9 cellular contexts compared by ENCODE assay signal in the genomic region with DNA sequence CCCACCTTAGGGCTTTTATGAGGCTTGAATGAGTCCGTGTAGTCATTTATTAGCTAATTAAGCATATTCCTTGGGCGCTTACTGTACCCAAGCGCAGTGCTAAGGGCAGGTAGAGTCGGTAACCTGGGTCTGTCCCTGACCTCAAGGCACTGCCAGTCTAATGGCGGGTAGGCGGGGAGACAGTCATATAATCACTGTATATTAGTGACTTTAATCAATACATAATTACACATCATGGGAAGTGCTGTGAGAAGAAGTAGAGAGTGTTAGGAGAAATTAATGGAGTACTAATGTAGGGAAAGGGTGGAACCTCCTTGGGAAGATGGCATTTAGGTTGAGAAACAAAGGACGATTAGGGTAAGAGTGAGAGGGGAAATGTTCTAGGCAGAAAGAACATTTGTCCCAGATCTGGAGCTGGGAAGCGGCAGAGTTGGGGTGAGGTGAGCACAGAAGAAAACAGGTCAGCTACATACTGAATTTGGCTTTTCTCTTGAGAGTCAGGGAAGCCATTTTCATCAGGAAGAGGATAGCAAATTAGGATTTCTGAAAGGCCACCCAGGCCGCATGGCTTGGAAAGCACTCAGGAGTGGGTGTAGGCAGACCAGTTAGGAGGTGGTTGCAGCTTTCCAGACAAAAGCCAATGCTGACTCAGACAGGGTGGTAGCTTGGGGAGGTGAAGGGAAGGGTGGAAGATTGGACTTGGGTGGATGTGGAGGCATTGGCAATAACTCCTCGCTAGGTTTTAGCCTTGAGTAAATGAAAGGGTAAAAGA. TPM values are rescaled to one million over a fixed set of nuclear protein-coding genes. Genes with fewer than 3 reads are reported as not detected.
DNase-seq lines count a peak whose midpoint lies in the region; ATAC-seq lines count a peak whose summit lies in the region.
"Had no signal": no experiment of that assay in that cellular context is flagged by ENCODE, and none has a peak within 500 bp of the region (broad histone marks: within the 10 kb centered on the region; RNA-seq: fewer than 3 reads in every experiment).

No MANE protein-coding gene starts in this region.

- CTCF ChIA-PET in activated CD8-positive, alpha-beta memory T cell treated with anti-CD3 and anti-CD28 coated beads, Interleukin-2, amount 10 ng/mL, durations not matched to agents 7 days and 5 days (lab: Charles Lee), result interaction anchor here (0.7 to 2.2 kb wide), 6 partner anchors 240 to 350 kb away, joined by 3 to 5 read pairs (median 4); a partner anchor contains a TSS

- H3K27me3 ChIP-seq in iPS-20b (ENCODE audit: insufficient read depth, low read length) (no peaks in the 10 kb centered on the region), stomach smooth muscle (ENCODE audit: control insufficient read depth in 1 of 2, insufficient read depth in 2 of 2, low read length in 2 of 2) (no peaks in the 10 kb centered on the region)

- peak overlapping the region; percentile 47 for H3K27ac Mint-ChIP-seq in T-helper 1 cell treated with Interleukin-12 subunit alpha and Interleukin-12 subunit beta and Interleukin-4 antibody, amounts not matched to agents 30 μg/mL and 1 μg/mL, for 36 hours
- peak overlapping the region; percentile 95 for H3K27ac Mint-ChIP-seq in activated CD8-positive, alpha-beta memory T cell treated with anti-CD3 and anti-CD28 coated beads, Interleukin-2, amount 10 ng/mL, durations not matched to agents 7 days and 5 days

- DNase-seq in T-helper 1 cell (no peak), NCI-H446 (lab: John Stamatoyannopoulos, UW) (no peak), RPMI8226 (no peak)
- peak; percentile 29 for DNase-seq in activated CD8-positive, alpha-beta memory T cell treated with anti-CD3 and anti-CD28 coated beads, Interleukin-2, amount 10 ng/mL, durations not matched to agents 7 days and 5 days

- H3K4me1 ChIP-seq in iPS-20b (ENCODE audit: insufficient read depth, low read length) (peaks cover 26% of the 10 kb centered on the region), stomach smooth muscle (ENCODE audit: control insufficient read depth, insufficient read depth, low read length) (peaks cover 39% of the 10 kb centered on the region)

- no peaks in the 10 kb centered on the region for H3K36me3 Mint-ChIP-seq in T-helper 1 cell treated with Interleukin-12 subunit alpha and Interleukin-12 subunit beta and Interleukin-4 antibody, amounts not matched to agents 30 μg/mL and 1 μg/mL, for 36 hours (ENCODE audit: low read depth)
- H3K36me3 Mint-ChIP-seq in activated CD8-positive, alpha-beta memory T cell treated with anti-CD3 and anti-CD28 coated beads, Interleukin-2, amount 10 ng/mL, durations not matched to agents 7 days and 5 days, result no peaks in the 10 kb centered on the region

- H3K27me3 Mint-ChIP-seq in T-helper 1 cell treated with Interleukin-12 subunit alpha and Interleukin-12 subunit beta and Interleukin-4 antibody, amounts not matched to agents 30 μg/mL and 1 μg/mL, for 36 hours (ENCODE audit: low read depth), result peaks cover 4% of the 10 kb centered on the region
- H3K27me3 Mint-ChIP-seq in activated CD8-positive, alpha-beta memory T cell treated with anti-CD3 and anti-CD28 coated beads, Interleukin-2, amount 10 ng/mL, durations not matched to agents 7 days and 5 days, result no peaks in the 10 kb centered on the region

- H3K4me3 ChIP-seq in iPS-20b (ENCODE audit: low read length), result peak overlapping the region; percentile 98
- peak overlapping the region; percentile 79 to 98 for H3K4me3 ChIP-seq in stomach smooth muscle (ENCODE audit: low read length in 2 of 2)

- H3K4me1 Mint-ChIP-seq in T-helper 1 cell treated with Interleukin-12 subunit alpha and Interleukin-12 subunit beta and Interleukin-4 antibody, amounts not matched to agents 30 μg/mL and 1 μg/mL, for 36 hours (ENCODE audit: low read depth), result peaks cover 34% of the 10 kb centered on the region
- peaks cover 40% of the 10 kb centered on the region for H3K4me1 Mint-ChIP-seq in activated CD8-positive, alpha-beta memory T cell treated with anti-CD3 and anti-CD28 coated beads, Interleukin-2, amount 10 ng/mL, durations not matched to agents 7 days and 5 days

- no peak for ATAC-seq in activated CD8-positive, alpha-beta memory T cell treated with anti-CD3 and anti-CD28 coated beads, Interleukin-2, amount 10 ng/mL, durations not matched to agents 7 days and 5 days
- no peak for ATAC-seq in HG02938 (IDR thresholded peaks at IDR 0.05; ENCODE audit: unreplicated experiment)

- peak overlapping the region; percentile 93 for H3K4me3 Mint-ChIP-seq in T-helper 1 cell treated with Interleukin-12 subunit alpha and Interleukin-12 subunit beta and Interleukin-4 antibody, amounts not matched to agents 30 μg/mL and 1 μg/mL, for 36 hours
- peak overlapping the region; percentile 76 for H3K4me3 Mint-ChIP-seq in activated CD8-positive, alpha-beta memory T cell treated with anti-CD3 and anti-CD28 coated beads, Interleukin-2, amount 10 ng/mL, durations not matched to agents 7 days and 5 days

- peak overlapping the region; percentile 99 for H3K27ac ChIP-seq in iPS-20b (ENCODE audit: low read length)
- peak overlapping the region; percentile 96 for H3K27ac ChIP-seq in stomach smooth muscle (ENCODE audit: low read length)

- H3K9ac ChIP-seq in iPS-20b (ENCODE audit: low read depth, low read length) (peak overlapping the region; percentile 98), stomach smooth muscle (ENCODE audit: low read length in 2 of 2) (peak overlapping the region; percentile 90 to 98)

- H3K9me3 Mint-ChIP-seq in T-helper 1 cell treated with Interleukin-12 subunit alpha and Interleukin-12 subunit beta and Interleukin-4 antibody, amounts not matched to agents 30 μg/mL and 1 μg/mL, for 36 hours, result no peaks in the 10 kb centered on the region
- H3K9me3 Mint-ChIP-seq in activated CD8-positive, alpha-beta memory T cell treated with anti-CD3 and anti-CD28 coated beads, Interleukin-2, amount 10 ng/mL, durations not matched to agents 7 days and 5 days (ENCODE audit: low read depth), result no peaks in the 10 kb centered on the region

- H3K9me3 ChIP-seq in iPS-20b (ENCODE audit: insufficient read depth, low read depth, low read length) (no peaks in the 10 kb centered on the region), stomach smooth muscle (ENCODE audit: control insufficient read depth in 2 of 2, low read length in 2 of 2) (no peaks in the 10 kb centered on the region)

- H3K36me3 ChIP-seq in iPS-20b (ENCODE audit: insufficient read depth, low read depth, low read length), result no peaks in the 10 kb centered on the region
- H3K36me3 ChIP-seq in stomach smooth muscle (ENCODE audit: control insufficient read depth in 2 of 2, insufficient read depth in 2 of 2, low read length in 2 of 2), result peaks cover 0 to 7% of the 10 kb centered on the region in 2 donors

RNA-seq across cellular contexts. Expression of a gene that starts 1.0 kb away (rescaled TPM):
- 10 to 100 TPM; 32.0 to 36.3 TPM for total RNA-seq in activated CD8-positive, alpha-beta memory T cell treated with anti-CD3 and anti-CD28 coated beads, Interleukin-2, amount 10 ng/mL, durations not matched to agents 7 days and 5 days

RNA-seq across cellular contexts. Expression of a gene that starts 7.6 kb away (rescaled TPM):
- not detected for total RNA-seq in activated CD8-positive, alpha-beta memory T cell treated with anti-CD3 and anti-CD28 coated beads, Interleukin-2, amount 10 ng/mL, durations not matched to agents 7 days and 5 days
- total RNA-seq: Daoy had no signal
